8 cellular contexts compared by ENCODE assay signal in the genomic region with DNA sequence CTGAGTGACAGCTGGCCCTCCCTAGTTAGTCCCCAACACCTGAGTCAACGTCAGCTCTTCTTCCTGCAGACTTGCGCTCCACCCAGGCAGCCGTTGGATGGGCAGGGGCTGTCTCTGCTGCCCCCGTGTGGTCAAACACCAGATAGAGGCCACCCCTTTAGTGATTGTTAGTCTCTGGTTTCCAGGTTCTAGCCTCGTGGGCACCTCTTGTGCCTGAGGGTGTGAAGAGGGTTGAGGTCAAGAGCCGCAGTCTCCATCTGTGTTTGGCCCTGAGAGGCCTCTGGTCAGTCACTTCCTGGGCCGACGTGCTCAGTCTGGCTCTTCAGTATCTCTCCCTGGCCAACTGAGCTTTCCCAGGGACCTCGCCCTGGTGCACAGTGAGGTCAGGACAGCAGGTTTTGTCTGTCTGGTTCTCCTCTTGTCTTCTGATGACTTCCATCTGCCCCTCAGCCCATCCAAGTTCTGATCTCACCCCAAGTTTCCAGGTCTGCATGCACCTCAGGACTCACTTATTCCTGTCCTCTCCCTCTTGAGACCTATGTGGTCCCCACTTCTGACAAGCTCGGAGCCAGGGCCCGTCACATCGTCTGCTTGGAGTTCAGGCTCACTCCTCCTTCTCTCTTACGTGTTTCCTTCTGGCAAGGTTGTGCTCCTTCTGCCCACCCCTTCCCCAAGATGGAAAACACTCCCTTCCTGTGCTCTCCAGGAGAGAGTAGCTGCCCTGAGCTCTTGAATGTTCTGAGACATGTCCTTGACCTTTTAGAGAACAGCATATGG. TPM values are rescaled to one million over a fixed set of nuclear protein-coding genes. Genes with fewer than 3 reads are reported as not detected.
DNase-seq lines count a peak whose midpoint lies in the region; ATAC-seq lines count a peak whose summit lies in the region.

No MANE protein-coding gene starts in this region.

- H3K4me1 Mint-ChIP-seq in T-helper 17 cell: peaks cover 8% of the 10 kb centered on the region

- DNase-seq in GM03348 (ENCODE audit: low spot score): peak; percentile 83
- DNase-seq in LHCN-M2 (ENCODE audit: low read depth): peak; percentile 39
- peak; percentile 36 to 55 (median 45) for DNase-seq in T-helper 17 cell
- DNase-seq in amniotic epithelial cell (ENCODE audit: low read depth): peak; percentile 34
- peak; percentile 85 for DNase-seq in iPS-NIHi11 (ENCODE audit: low spot score)
- peak; percentile 39 for DNase-seq in stimulated activated CD4-positive, alpha-beta T cell treated with anti-CD3 and anti-CD28 coated beads, Interleukin-2, amount 100 ng/mL, for 4 hours (ENCODE audit: low read depth)

- peaks cover 51% of the 10 kb centered on the region for H3K27me3 Mint-ChIP-seq in T-helper 17 cell

- no peak overlapping the region for H3K27ac Mint-ChIP-seq in T-helper 17 cell

- H3K4me3 Mint-ChIP-seq in T-helper 17 cell: no peak overlapping the region

- ATAC-seq in T-helper 17 cell (peak; percentile 83), HG02798 (IDR thresholded peaks at IDR 0.05; ENCODE audit: poor library complexity, unreplicated experiment) (no peak), GM19463 (IDR thresholded peaks at IDR 0.05; ENCODE audit: unreplicated experiment) (no peak)

- H3K36me3 Mint-ChIP-seq in T-helper 17 cell (ENCODE audit: low read depth): peaks cover 7% of the 10 kb centered on the region

- no peaks in the 10 kb centered on the region for H3K9me3 ChIP-seq in T-helper 17 cell (ENCODE audit: control insufficient read depth, low read length, poor library complexity, severe bottlenecking)

RNA-seq across cellular contexts. Expression of a gene that starts 20.9 kb away (rescaled TPM):
- 47.1 and 54.4 TPM in 2 replicates for total RNA-seq in LHCN-M2 (2014; rRNA removed)
- 48.4 TPM for polyA plus RNA-seq in LHCN-M2 (2012)
- total RNA-seq in T-helper 17 cell: not detected

RNA-seq across cellular contexts. Expression of a gene that starts 48.1 kb away (rescaled TPM):
- total RNA-seq in LHCN-M2 (2014; rRNA removed) (0.19 and 0.29 TPM in 2 replicates), T-helper 17 cell (not detected)
- 0.60 TPM for polyA plus RNA-seq in LHCN-M2 (2012)

Comparison
In these comparisons a context has a peak if more than half of its experiments do, and no peak if none do; other contexts are left out.
1. DNase-seq: peak in every context shown above with its lines; median percentile 85 in iPS-NIHi11; 83 in GM03348; 45 in T-helper 17 cell; 39 in LHCN-M2; 39 in stimulated activated CD4-positive, alpha-beta T cell treated with anti-CD3 and anti-CD28 coated beads, Interleukin-2, amount 100 ng/mL, for 4 hours; 34 in amniotic epithelial cell.
2. RNA of a gene that starts 20.9 kb away (total RNA-seq): 47.1 to 54.4 TPM in LHCN-M2; not detected in T-helper 17 cell; every median in the first group is over 10 times any median in the second.